ENCODE assay signal across 7 cellular contexts in genomic region chr1:209183195-209183594, GRCh38.
"Had no signal": no experiment of that assay in that cellular context is flagged by ENCODE, and none has a peak within 500 bp of the region (broad histone marks: within the 10 kb centered on the region; RNA-seq: fewer than 3 reads in every experiment).

No MANE protein-coding gene starts in this region.

- H3K4me1 ChIP-seq: HAP-1 had no signal

- H3K4me3 ChIP-seq: HAP-1 had no signal

- DNase-seq: GOT3, H7, KG1 had no signal

- FAIRE-seq: HepG2 had no signal

- H3K36me3 ChIP-seq: HAP-1 had no signal

- ATAC-seq: HCT116, HepG2 had no signal

- H3K9me3 ChIP-seq: HAP-1 had no signal

- H3K27ac ChIP-seq: HL-60 had no signal
